In the genomic region with DNA sequence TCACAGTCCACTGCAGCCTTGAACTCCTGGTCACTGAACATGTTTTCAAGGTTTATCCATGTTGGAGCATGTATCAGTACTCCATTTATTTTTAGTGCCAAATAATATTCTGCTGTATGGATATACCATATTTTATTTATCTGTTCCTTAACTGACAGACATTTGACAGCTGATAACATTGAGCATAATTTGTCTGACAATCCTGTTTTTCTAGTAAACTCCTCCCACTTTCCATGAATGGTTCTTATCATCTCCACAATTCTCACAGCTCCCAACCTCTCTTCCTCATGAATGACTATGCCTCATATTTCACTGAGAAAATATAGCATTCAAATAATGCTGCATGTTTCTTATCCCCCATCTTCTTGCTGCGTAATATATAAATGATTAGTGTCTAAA, we compare ENCODE assay signal across 1 cellular context.
TF ChIP-seq lines count a peak whose summit lies in the region.

No MANE protein-coding gene starts in this region.

TF ChIP-seq in K562, 482 proteins besides CTCF, POLR2A, EP300 and RAD21 (continued from another document):
- TF ChIP-seq HEY1 (CRISPR knock-in tag; IDR thresholded peaks at IDR 0.05; ENCODE audit: borderline replicate concordance) = no peak
- TF ChIP-seq SOX6 (IDR thresholded peaks at IDR 0.05) = peak; percentile 71; the same call in 1 of the 2 replicates
- peak; percentile 27; the same call in 1 of the 2 replicates for TF ChIP-seq FOXM1 (IDR thresholded peaks at IDR 0.05; ENCODE audit: low read depth)
- TF ChIP-seq FOXM1 (CRISPR knock-in tag; IDR thresholded peaks at IDR 0.05; ENCODE audit: low read depth) = no peak
- no peak for TF ChIP-seq GATA2 (CRISPR knock-in tag; IDR thresholded peaks at IDR 0.05)
- TF ChIP-seq, protein P1, sequence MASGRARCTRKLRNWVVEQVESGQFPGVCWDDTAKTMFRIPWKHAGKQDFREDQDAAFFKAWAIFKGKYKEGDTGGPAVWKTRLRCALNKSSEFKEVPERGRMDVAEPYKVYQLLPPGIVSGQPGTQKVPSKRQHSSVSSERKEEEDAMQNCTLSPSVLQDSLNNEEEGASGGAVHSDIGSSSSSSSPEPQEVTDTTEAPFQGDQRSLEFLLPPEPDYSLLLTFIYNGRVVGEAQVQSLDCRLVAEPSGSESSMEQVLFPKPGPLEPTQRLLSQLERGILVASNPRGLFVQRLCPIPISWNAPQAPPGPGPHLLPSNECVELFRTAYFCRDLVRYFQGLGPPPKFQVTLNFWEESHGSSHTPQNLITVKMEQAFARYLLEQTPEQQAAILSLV (tag; IDR thresholded peaks at IDR 0.05) = no peak
- no peak for TF ChIP-seq DLX4 (CRISPR knock-in tag; IDR thresholded peaks at IDR 0.05)
- no peak for TF ChIP-seq KDM4B (IDR thresholded peaks at IDR 0.05; ENCODE audit: borderline replicate concordance in 2 of 2, low read depth in 1 of 2)
- no peak for TF ChIP-seq NFRKB (IDR thresholded peaks at IDR 0.05; ENCODE audit: low read depth)
- TF ChIP-seq, protein P2, sequence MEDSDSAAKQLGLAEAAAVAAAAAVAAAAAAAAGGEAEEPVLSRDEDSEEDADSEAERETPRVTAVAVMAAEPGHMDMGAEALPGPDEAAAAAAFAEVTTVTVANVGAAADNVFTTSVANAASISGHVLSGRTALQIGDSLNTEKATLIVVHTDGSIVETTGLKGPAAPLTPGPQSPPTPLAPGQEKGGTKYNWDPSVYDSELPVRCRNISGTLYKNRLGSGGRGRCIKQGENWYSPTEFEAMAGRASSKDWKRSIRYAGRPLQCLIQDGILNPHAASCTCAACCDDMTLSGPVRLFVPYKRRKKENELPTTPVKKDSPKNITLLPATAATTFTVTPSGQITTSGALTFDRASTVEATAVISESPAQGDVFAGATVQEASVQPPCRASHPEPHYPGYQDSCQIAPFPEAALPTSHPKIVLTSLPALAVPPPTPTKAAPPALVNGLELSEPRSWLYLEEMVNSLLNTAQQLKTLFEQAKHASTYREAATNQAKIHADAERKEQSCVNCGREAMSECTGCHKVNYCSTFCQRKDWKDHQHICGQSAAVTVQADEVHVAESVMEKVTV (CRISPR knock-in tag; IDR thresholded peaks at IDR 0.05) = no peak
- peak; percentile 35; the same call in 1 of the 2 replicates for TF ChIP-seq TCF3 (CRISPR knock-in tag; IDR thresholded peaks at IDR 0.05)
- TF ChIP-seq NCOA2 (IDR thresholded peaks at IDR 0.05; ENCODE audit: partially characterized antibody in 2 of 2) = peak in 1 of 2 experiments; percentile 13
- no peak for TF ChIP-seq ID3 (CRISPR knock-in tag; IDR thresholded peaks at IDR 0.05)
- no peak for TF ChIP-seq ID3 (tag; IDR thresholded peaks at IDR 0.05)
- TF ChIP-seq EP400 (IDR thresholded peaks at IDR 0.05) = peak; percentile 17; the same call in 1 of the 2 replicates
- peak in 1 of 2 experiments; percentile 15; a peak in 1 of 4 replicates for TF ChIP-seq KDM1A (IDR thresholded peaks at IDR 0.05)
- TF ChIP-seq, protein P3, sequence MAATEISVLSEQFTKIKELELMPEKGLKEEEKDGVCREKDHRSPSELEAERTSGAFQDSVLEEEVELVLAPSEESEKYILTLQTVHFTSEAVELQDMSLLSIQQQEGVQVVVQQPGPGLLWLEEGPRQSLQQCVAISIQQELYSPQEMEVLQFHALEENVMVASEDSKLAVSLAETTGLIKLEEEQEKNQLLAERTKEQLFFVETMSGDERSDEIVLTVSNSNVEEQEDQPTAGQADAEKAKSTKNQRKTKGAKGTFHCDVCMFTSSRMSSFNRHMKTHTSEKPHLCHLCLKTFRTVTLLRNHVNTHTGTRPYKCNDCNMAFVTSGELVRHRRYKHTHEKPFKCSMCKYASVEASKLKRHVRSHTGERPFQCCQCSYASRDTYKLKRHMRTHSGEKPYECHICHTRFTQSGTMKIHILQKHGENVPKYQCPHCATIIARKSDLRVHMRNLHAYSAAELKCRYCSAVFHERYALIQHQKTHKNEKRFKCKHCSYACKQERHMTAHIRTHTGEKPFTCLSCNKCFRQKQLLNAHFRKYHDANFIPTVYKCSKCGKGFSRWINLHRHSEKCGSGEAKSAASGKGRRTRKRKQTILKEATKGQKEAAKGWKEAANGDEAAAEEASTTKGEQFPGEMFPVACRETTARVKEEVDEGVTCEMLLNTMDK (IDR thresholded peaks at IDR 0.05; ENCODE audit: borderline replicate concordance, insufficient read depth, low read depth, low read length, poor library complexity, severe bottlenecking) = no peak
- no peak for TF ChIP-seq ZNF696 (CRISPR knock-in tag; conservative IDR thresholded peaks at IDR 0.05)
- TF ChIP-seq DIDO1 (tag; IDR thresholded peaks at IDR 0.05; ENCODE audit: low read depth) = no peak
- no peak for TF ChIP-seq JUN (IDR thresholded peaks at IDR 0.05; ENCODE audit: borderline replicate concordance, low read depth, low read length)
- TF ChIP-seq JUN (CRISPR knock-in tag; IDR thresholded peaks at IDR 0.05; ENCODE audit: borderline replicate concordance) = no peak
- TF ChIP-seq RNF219 (CRISPR knock-in tag; IDR thresholded peaks at IDR 0.05) = no peak
- peak; percentile 42; the same call in 1 of the 2 replicates for TF ChIP-seq CBFA2T3 (IDR thresholded peaks at IDR 0.05)
- no peak for TF ChIP-seq THRB (CRISPR knock-in tag; conservative IDR thresholded peaks at IDR 0.05)
- no peak for TF ChIP-seq PHB (CRISPR knock-in tag; IDR thresholded peaks at IDR 0.05)
- no peak for TF ChIP-seq KHSRP (IDR thresholded peaks at IDR 0.05)
- TF ChIP-seq SMARCA4 (IDR thresholded peaks at IDR 0.05) = peak; percentile 38; the same call in 1 of the 2 replicates
- TF ChIP-seq SREBF2 (CRISPR knock-in tag; IDR thresholded peaks at IDR 0.05) = no peak
- TF ChIP-seq POLR2G (IDR thresholded peaks at IDR 0.05; ENCODE audit: low read depth, low read length) = no peak
- TF ChIP-seq ZNF253 (CRISPR knock-in tag; conservative IDR thresholded peaks at IDR 0.05) = no peak
- TF ChIP-seq, protein P4, sequence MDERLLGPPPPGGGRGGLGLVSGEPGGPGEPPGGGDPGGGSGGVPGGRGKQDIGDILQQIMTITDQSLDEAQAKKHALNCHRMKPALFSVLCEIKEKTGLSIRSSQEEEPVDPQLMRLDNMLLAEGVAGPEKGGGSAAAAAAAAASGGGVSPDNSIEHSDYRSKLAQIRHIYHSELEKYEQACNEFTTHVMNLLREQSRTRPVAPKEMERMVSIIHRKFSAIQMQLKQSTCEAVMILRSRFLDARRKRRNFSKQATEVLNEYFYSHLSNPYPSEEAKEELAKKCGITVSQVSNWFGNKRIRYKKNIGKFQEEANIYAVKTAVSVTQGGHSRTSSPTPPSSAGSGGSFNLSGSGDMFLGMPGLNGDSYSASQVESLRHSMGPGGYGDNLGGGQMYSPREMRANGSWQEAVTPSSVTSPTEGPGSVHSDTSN (CRISPR knock-in tag; IDR thresholded peaks at IDR 0.05; ENCODE audit: low read depth) = no peak
- TF ChIP-seq, protein P4 (tag; conservative IDR thresholded peaks at IDR 0.05; ENCODE audit: low read depth) = peak; percentile 47
- TF ChIP-seq MAFK (IDR thresholded peaks at IDR 0.05; ENCODE audit: low read length) = no peak
- TF ChIP-seq MYBL2 (IDR thresholded peaks at IDR 0.05; ENCODE audit: low read depth) = no peak
- TF ChIP-seq MYBL2 (CRISPR knock-in tag; IDR thresholded peaks at IDR 0.05; ENCODE audit: borderline replicate concordance) = no peak
